Comparison of ENCODE assay signal across 8 cellular contexts in the genomic region with DNA sequence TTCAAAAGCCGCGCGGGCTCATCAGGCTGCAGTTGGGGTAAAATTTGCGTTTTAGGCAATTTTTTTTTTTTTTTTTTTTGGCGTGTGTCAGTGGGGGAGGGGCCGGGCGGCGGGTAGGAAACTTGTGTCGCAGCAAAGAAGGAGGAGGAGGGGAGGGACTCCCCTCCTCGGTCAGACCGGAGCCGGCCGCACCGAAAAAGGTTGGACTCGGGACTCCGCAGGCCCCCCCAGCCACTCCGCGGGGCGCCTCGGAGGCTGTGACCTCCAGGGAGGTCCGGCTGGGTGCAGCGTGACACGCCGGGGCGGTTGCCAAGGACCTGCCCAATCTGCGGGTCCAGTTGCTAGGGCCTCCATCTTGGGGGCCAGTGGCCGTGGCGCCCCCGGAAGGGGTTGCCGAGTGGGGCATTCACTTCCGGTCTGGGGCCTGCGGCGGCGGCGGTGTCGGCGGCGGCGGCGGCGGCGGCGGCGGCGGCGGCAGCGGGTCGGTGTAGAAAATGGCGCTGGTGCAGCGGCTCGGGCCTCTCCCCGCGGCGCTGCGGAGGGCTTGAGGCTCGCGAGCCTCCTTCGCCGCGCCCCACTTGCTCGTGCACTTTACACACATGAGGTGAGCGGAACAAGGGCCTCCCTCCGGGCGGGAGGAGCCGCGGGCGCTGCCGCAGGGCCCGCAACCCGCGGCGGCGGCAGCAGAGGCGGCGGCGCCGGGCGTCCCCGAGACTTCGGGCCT. TPM values are rescaled to one million over a fixed set of nuclear protein-coding genes. Genes with fewer than 3 reads are reported as not detected.
A peak's percentile ranks its signal among the peaks of the same experiment; 100 is the strongest.
DNase-seq lines count a peak whose midpoint lies in the region; ATAC-seq lines count a peak whose summit lies in the region.

TSS of gene TNRC6A (plus strand) at position 409 of the 724 bp plus-strand sequence. CDS start at position 600, 191 bp downstream.

- peak; percentile 92 for ATAC-seq in GM19455 (IDR thresholded peaks at IDR 0.05; ENCODE audit: unreplicated experiment)

- 0% methylated on average over 42 to 60 of the region's 80 CpGs for WGBS in mesodermal cell (ENCODE audit: insufficient coverage in 2 of 2), 2 experiments

- H3K36me3 Mint-ChIP-seq in CD8-positive, alpha-beta memory T cell = peaks cover 0 to 37% (median 5%) of the 10 kb centered on the region in 3 donors

- H3K4me3 ChIP-seq in CD8-positive, alpha-beta memory T cell (ENCODE audit: low read length) = peak within 1 kb of the TSS; percentile 97
- peak within 1 kb of the TSS; percentile 75 for H3K4me3 ChIP-seq in mesodermal cell (ENCODE audit: extremely low read depth, insufficient read depth, low read length, poor library complexity, severe bottlenecking)

- in situ Hi-C loops in endometrial microvascular endothelial cells (cut with HindIII; ENCODE audit: inconsistent ontology term, low pct_unique_long_range_greater_than_20kb, low sequenced_read_pairs) = no loop called here

- H3K4me1 Mint-ChIP-seq in CD8-positive, alpha-beta memory T cell = peaks cover 42 to 60% (median 51%) of the 10 kb centered on the region in 3 donors

- CTCF ChIA-PET in CD8-positive, alpha-beta memory T cell (lab: Charles Lee) = interaction anchor here (1.3 kb wide), 1 partner anchor 14 kb away, joined by 3 read pairs; no protein-coding TSS in a partner anchor

- H3K27me3 ChIP-seq in CD8-positive, alpha-beta memory T cell (ENCODE audit: insufficient read depth, low read length, poor library complexity, severe bottlenecking) = no peaks in the 10 kb centered on the region

- DNase-seq in CD8-positive, alpha-beta memory T cell = peak; percentile 63 to 83 (median 81)
- DNase-seq in HPDE6-E6E7 (ENCODE audit: extremely low spot score) (peak; percentile 80), NOMO-1 treated with dmso at 0.1 percent for 144 hours (lab: John Stamatoyannopoulos, UW; ENCODE audit: unreplicated experiment) (peak; percentile 84)
- DNase-seq in activated CD8-positive, alpha-beta memory T cell treated with anti-CD3 and anti-CD28 coated beads, Interleukin-2, amount 50 U/mL, for 24 hours (ENCODE audit: extremely low read depth) = peak; percentile 60
- DNase-seq in stimulated activated CD8-positive, alpha-beta memory T cell treated with anti-CD3 and anti-CD28 coated beads, Interleukin-15, amount 100 ng/mL, for 4 hours (ENCODE audit: low read depth in 2 of 2) = peak; percentile 49 to 67

- no peaks in the 10 kb centered on the region for H3K36me3 ChIP-seq in CD8-positive, alpha-beta memory T cell (ENCODE audit: insufficient read depth, low read length)
- H3K36me3 ChIP-seq in mesodermal cell (ENCODE audit: control insufficient read depth, insufficient read depth, low read length) = peaks cover 33% of the 10 kb centered on the region

- H3K4me1 ChIP-seq in CD8-positive, alpha-beta memory T cell (ENCODE audit: insufficient read depth, low read length) = peaks cover 37% of the 10 kb centered on the region
- peaks cover 15% of the 10 kb centered on the region for H3K4me1 ChIP-seq in mesodermal cell (ENCODE audit: control insufficient read depth, insufficient read depth, low read length, poor library complexity, severe bottlenecking)

- H3K4me3 Mint-ChIP-seq in CD8-positive, alpha-beta memory T cell = peak within 1 kb of the TSS; percentile 93 to 100 (median 98)

- POLR2A ChIA-PET in CD8-positive, alpha-beta memory T cell (lab: Charles Lee) = interaction anchor here (0.6 to 1.4 kb wide), 6 partner anchors 29 to 1225 kb away, joined by 3 to 6 read pairs (median 4); partner anchors contain the start of gene ARHGAP17

- H3K27me3 Mint-ChIP-seq in CD8-positive, alpha-beta memory T cell = peaks cover 0 to 6% of the 10 kb centered on the region in 2 donors

- peaks cover 0 to 3% (median 0%) of the 10 kb centered on the region in 5 donors for H3K9me3 Mint-ChIP-seq in CD8-positive, alpha-beta memory T cell

- no peaks in the 10 kb centered on the region for H3K9me3 ChIP-seq in CD8-positive, alpha-beta memory T cell (ENCODE audit: low read length)
- H3K9me3 ChIP-seq in mesodermal cell (ENCODE audit: control insufficient read depth, low read length) = no peaks in the 10 kb centered on the region

- H3K27ac ChIP-seq in CD8-positive, alpha-beta memory T cell (ENCODE audit: low read depth, low read length) = peak within 1 kb of the TSS; percentile 95
- peak within 1 kb of the TSS; percentile 89 for H3K27ac ChIP-seq in mesodermal cell (ENCODE audit: low read depth, low read length, severe bottlenecking)

- H3K27ac Mint-ChIP-seq in CD8-positive, alpha-beta memory T cell = peak within 1 kb of the TSS; percentile 97 to 99 (median 98)

RNA-seq across cellular contexts. Expression of gene TNRC6A, which starts in this region (rescaled TPM):
- 10 to 100 TPM; 40.4 to 44.0 TPM for total RNA-seq in CD8-positive, alpha-beta memory T cell
- 11.4 TPM for polyA plus RNA-seq in CD8-positive, alpha-beta memory T cell
- total RNA-seq in endometrial microvascular endothelial cells (ENCODE audit: inconsistent ontology term) = 32.1 TPM
- polyA plus RNA-seq in mesodermal cell (2013, experiment 1 of 2) = 41.2 TPM
- 33.2 TPM for polyA plus RNA-seq in mesodermal cell (2013, experiment 2 of 2)

Comparison
In these comparisons a context has a peak if more than half of its experiments do, and no peak if none do; other contexts are left out.
1. Peak in every context shown above with its lines: DNase-seq, ATAC-seq, H3K4me3 ChIP-seq and H3K27ac ChIP-seq.